ENCODE assay signal across 8 cellular contexts in the genomic region with DNA sequence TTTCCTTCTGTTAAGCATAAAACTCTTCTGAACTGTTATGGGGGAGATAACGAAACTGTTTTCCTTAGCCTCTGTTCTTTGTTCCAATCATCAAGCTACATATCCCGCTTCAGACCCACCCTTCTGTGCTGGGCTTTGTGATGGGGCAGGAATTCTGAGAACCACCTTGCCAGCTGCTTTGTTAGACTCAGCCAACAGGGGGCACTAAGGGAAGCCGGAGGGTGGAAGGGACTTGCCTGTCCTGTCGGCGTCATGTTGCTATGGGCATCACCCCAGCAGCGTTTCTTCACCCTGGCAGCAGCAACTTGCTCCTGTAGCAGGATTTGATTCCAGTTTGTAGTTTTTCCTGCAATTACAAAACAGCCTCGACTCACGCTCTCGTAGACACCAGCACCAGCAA.
DNase-seq lines count a peak whose midpoint lies in the region; ATAC-seq and TF ChIP-seq lines count a peak whose summit lies in the region.

No MANE protein-coding gene starts in this region.

- no peak overlapping the region for H3K4me3 Mint-ChIP-seq in endodermal cell

- 53 to 64% methylated on average over 7 to 9 of the region's 9 CpGs for WGBS in endodermal cell (ENCODE audit: insufficient coverage in 1 of 2, insufficient read length in 1 of 2), 2 experiments

- no peaks in the 10 kb centered on the region for H3K9me3 Mint-ChIP-seq in endodermal cell

- H3K27me3 Mint-ChIP-seq in endodermal cell (ENCODE audit: insufficient read depth): peaks cover 3% of the 10 kb centered on the region

- peak; percentile 90 for TF ChIP-seq CTCF in endodermal cell (conservative IDR thresholded peaks at IDR 0.05)

- no peaks in the 10 kb centered on the region for H3K27me3 ChIP-seq in NT2/D1 (ENCODE audit: insufficient read depth, insufficient read length)
- no peaks in the 10 kb centered on the region for H3K27me3 ChIP-seq in endodermal cell (ENCODE audit: control insufficient read depth, insufficient read depth, low read length, poor library complexity, severe bottlenecking)

- no peak overlapping the region for H3K9ac ChIP-seq in NT2/D1 (ENCODE audit: insufficient read length, low read depth)
- no peak overlapping the region for H3K9ac ChIP-seq in endodermal cell (ENCODE audit: extremely low read depth, low read length, poor library complexity, severe bottlenecking)

- H3K4me3 ChIP-seq in NT2/D1 (ENCODE audit: insufficient read length, low read depth) (no peak overlapping the region), endodermal cell (ENCODE audit: low read length) (no peak overlapping the region)

- H3K4me1 ChIP-seq in NT2/D1 (ENCODE audit: insufficient read depth, insufficient read length) (peaks cover 3% of the 10 kb centered on the region), endodermal cell (ENCODE audit: control insufficient read depth, insufficient read depth, low read length) (no peaks in the 10 kb centered on the region)

- intact Hi-C loops in left ventricle myocardium superior (cut with micrococcal nuclease): no loop called here

- ATAC-seq in HG02610 (IDR thresholded peaks at IDR 0.05; ENCODE audit: unreplicated experiment) (peak; percentile 74), left ventricle myocardium superior (no peak)

- no peak overlapping the region for H3K27ac Mint-ChIP-seq in endodermal cell

- H3K36me3 ChIP-seq in NT2/D1 (ENCODE audit: insufficient read depth, insufficient read length, low read length): no peaks in the 10 kb centered on the region
- no peaks in the 10 kb centered on the region for H3K36me3 ChIP-seq in endodermal cell (ENCODE audit: control insufficient read depth, insufficient read depth, low read length)

- peak; percentile 57 for DNase-seq in activated CD8-positive, alpha-beta memory T cell treated with anti-CD3 and anti-CD28 coated beads, Interleukin-2, amount 50 U/mL, for 48 hours
- DNase-seq in activated CD8-positive, alpha-beta memory T cell treated with anti-CD3 and anti-CD28 coated beads, Interleukin-2, amount 50 U/mL, for 4 hours: no peak
- DNase-seq in NT2/D1 (ENCODE audit: low read depth, low spot score) (peak; percentile 57), endodermal cell (peak; percentile 97), renal cortical epithelial cell (ENCODE audit: low read depth) (peak; percentile 16), DMS79 treated with DMSO at 0.1 percent for 48 hours (lab: John Stamatoyannopoulos, UW) (no peak), left ventricle myocardium superior (no peak)

- peaks cover 27% of the 10 kb centered on the region for H3K4me1 Mint-ChIP-seq in endodermal cell

- H3K36me3 Mint-ChIP-seq in endodermal cell (ENCODE audit: low read depth): no peaks in the 10 kb centered on the region

- no peaks in the 10 kb centered on the region for H3K9me3 ChIP-seq in NT2/D1 (ENCODE audit: insufficient read depth, low read length)
- H3K9me3 ChIP-seq in endodermal cell (ENCODE audit: control insufficient read depth, low read length): no peaks in the 10 kb centered on the region

- no peak overlapping the region for H3K27ac ChIP-seq in endodermal cell (ENCODE audit: low read depth, low read length)

Comparison
In these comparisons a context has a peak if more than half of its experiments do, and no peak if none do; other contexts are left out.
1. DNase-seq: peak in activated CD8-positive, alpha-beta memory T cell treated with anti-CD3 and anti-CD28 coated beads, Interleukin-2, amount 50 U/mL, for 48 hours (single experiment), NT2/D1 (single experiment), endodermal cell (single experiment) and renal cortical epithelial cell (single experiment); none in activated CD8-positive, alpha-beta memory T cell treated with anti-CD3 and anti-CD28 coated beads, Interleukin-2, amount 50 U/mL, for 4 hours (single experiment), DMS79 treated with DMSO at 0.1 percent for 48 hours (single experiment) and left ventricle myocardium superior (single experiment).